23 cellular contexts compared by ENCODE assay signal in the genomic region with DNA sequence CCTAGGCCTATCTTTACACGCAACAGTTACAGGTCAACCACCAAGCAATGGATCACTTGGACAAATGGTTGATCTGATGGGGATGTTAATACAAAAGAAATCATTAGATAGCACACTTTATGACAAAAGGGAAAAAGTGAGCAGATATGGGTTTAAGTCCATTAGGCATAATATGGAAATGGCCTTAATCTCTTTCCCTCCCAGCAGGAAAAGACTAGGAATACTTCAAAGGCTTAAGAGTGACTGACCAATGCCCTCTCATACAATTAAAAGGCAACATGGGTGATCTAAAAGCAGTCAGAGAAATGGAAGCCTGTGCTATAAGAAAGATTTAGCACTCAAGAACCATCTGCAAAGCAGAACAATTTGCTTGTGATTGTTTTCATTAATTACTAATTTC. TPM values are rescaled to one million over a fixed set of nuclear protein-coding genes. Genes with fewer than 3 reads are reported as not detected.
A peak's percentile ranks its signal among the peaks of the same experiment; 100 is the strongest.
DNase-seq lines count a peak whose midpoint lies in the region; ATAC-seq and TF ChIP-seq lines count a peak whose summit lies in the region.
"Had no signal": no experiment of that assay in that cellular context is flagged by ENCODE, and none has a peak within 500 bp of the region (broad histone marks: within the 10 kb centered on the region; RNA-seq: fewer than 3 reads in every experiment).

No MANE protein-coding gene starts in this region.

- H3K27ac ChIP-seq in left ventricle myocardium inferior (replicated peaks) (peak overlapping the region; percentile 20), iPS-18a (ENCODE audit: low read length) (no peak overlapping the region), neural progenitor cell (no peak overlapping the region), upper lobe of right lung (no peak overlapping the region)
- H3K27ac ChIP-seq: C4-2B, RWPE1 had no signal

- intact Hi-C loops in left ventricle myocardium inferior (cut with micrococcal nuclease) = no loop called here
- intact Hi-C loops in Right ventricle myocardium inferior (cut with DNase I) = no loop called here
- intact Hi-C loops in upper lobe of right lung (cut with DNase I) = no loop called here

- no peak overlapping the region for H3K4me3 ChIP-seq in left ventricle myocardium inferior
- peak overlapping the region; percentile 43 for H3K4me3 ChIP-seq in iPS-18a (ENCODE audit: low read length)
- H3K4me3 ChIP-seq in neural progenitor cell = peak overlapping the region; percentile 93
- no peak overlapping the region for H3K4me3 ChIP-seq in upper lobe of right lung

- H3K4me1 ChIP-seq in left ventricle myocardium inferior (peaks cover 23% of the 10 kb centered on the region), iPS-18a (ENCODE audit: control insufficient read depth, low read depth, low read length) (peaks cover 24% of the 10 kb centered on the region), neural progenitor cell (peaks cover 68% of the 10 kb centered on the region), upper lobe of right lung (peaks cover 4% of the 10 kb centered on the region)

- H3K9ac ChIP-seq in iPS-18a (ENCODE audit: low read length) (no peak overlapping the region), neural progenitor cell (no peak overlapping the region)

- H4K20me1 ChIP-seq in neural progenitor cell (ENCODE audit: low read depth) = peaks cover 69% of the 10 kb centered on the region

- ATAC-seq in Right ventricle myocardium inferior = no peak
- ATAC-seq in HG03520 (IDR thresholded peaks at IDR 0.05; ENCODE audit: unreplicated experiment) = no peak
- no peak for ATAC-seq in upper lobe of right lung
- ATAC-seq: HCT116 had no signal

- DNase-seq in left ventricle myocardium inferior (no peak), Right ventricle myocardium inferior (ENCODE audit: missing footprints) (no peak), neural progenitor cell (ENCODE audit: low spot score) (peak; percentile 52), type B pancreatic cell (ENCODE audit: extremely low spot score, unreplicated experiment) (no peak), upper lobe of right lung (no peak), amygdala (lab: John Stamatoyannopoulos, UW) (no peak)
- DNase-seq: CD8-positive, alpha-beta memory T cell; DMS53; GDM1; KG1; NCI-H1092 treated with DMSO at 0.1 percent for 48 hours; NCI-H1436 treated with DMSO at 0.1 percent for 48 hours; NCI-H1930; NCI-H226; NCI-H510A treated with DMSO at 0.1 percent for 48 hours; NCI-H774; NK-92 treated with Interleukin-12 subunit alpha and Interleukin-12 subunit beta, amount 100 ng/mL, for 24 hours; SIG-M5 had no signal

- H3K9me3 Mint-ChIP-seq in neural progenitor cell (no peaks in the 10 kb centered on the region), type B pancreatic cell (no peaks in the 10 kb centered on the region)
- H3K9me3 Mint-ChIP-seq: CD8-positive, alpha-beta memory T cell had no signal

- H3K36me3 ChIP-seq in left ventricle myocardium inferior = no peaks in the 10 kb centered on the region
- no peaks in the 10 kb centered on the region for H3K36me3 ChIP-seq in iPS-18a (ENCODE audit: control insufficient read depth, low read depth, low read length)
- peaks cover 9% of the 10 kb centered on the region for H3K36me3 ChIP-seq in neural progenitor cell
- no peaks in the 10 kb centered on the region for H3K36me3 ChIP-seq in upper lobe of right lung

- peaks cover 82% of the 10 kb centered on the region for H3K79me2 ChIP-seq in neural progenitor cell (ENCODE audit: low read depth)

- peak overlapping the region; percentile 86 for H3K4me2 ChIP-seq in neural progenitor cell

- peaks cover 84% of the 10 kb centered on the region for H3F3A ChIP-seq in neural progenitor cell (ENCODE audit: low read depth)

- H3K27me3 Mint-ChIP-seq in neural progenitor cell (ENCODE audit: insufficient read depth, low read depth) (peaks cover 2% of the 10 kb centered on the region), type B pancreatic cell (no peaks in the 10 kb centered on the region)

- H3K36me3 Mint-ChIP-seq in neural progenitor cell (peaks cover 9% of the 10 kb centered on the region), type B pancreatic cell (no peaks in the 10 kb centered on the region)
- H3K36me3 Mint-ChIP-seq: CD8-positive, alpha-beta memory T cell had no signal

- H2AFZ ChIP-seq in neural progenitor cell (replicated peaks) = no peak overlapping the region

- H3K4me1 Mint-ChIP-seq in neural progenitor cell (peaks cover 56% of the 10 kb centered on the region), type B pancreatic cell (ENCODE audit: unreplicated experiment) (peaks cover 48% of the 10 kb centered on the region)

- no peak for TF ChIP-seq CTCF in left ventricle myocardium inferior (IDR thresholded peaks at IDR 0.05; ENCODE audit: borderline replicate concordance)
- TF ChIP-seq CTCF in neural progenitor cell (IDR thresholded peaks at IDR 0.05) = no peak
- no peak for TF ChIP-seq CTCF in type B pancreatic cell (conservative IDR thresholded peaks at IDR 0.05)
- no peak for TF ChIP-seq CTCF in upper lobe of right lung (IDR thresholded peaks at IDR 0.05)

- H3K27ac Mint-ChIP-seq in neural progenitor cell (peak overlapping the region; percentile 76), type B pancreatic cell (no peak overlapping the region)
- H3K27ac Mint-ChIP-seq: CD8-positive, alpha-beta memory T cell had no signal

- H3K27me3 ChIP-seq in left ventricle myocardium inferior (ENCODE audit: low read depth) (peaks cover 47% of the 10 kb centered on the region), iPS-18a (ENCODE audit: control insufficient read depth, insufficient read depth, low read length) (peaks cover 96% of the 10 kb centered on the region), neural progenitor cell (peaks cover 3% of the 10 kb centered on the region), upper lobe of right lung (no peaks in the 10 kb centered on the region)

- H3K4me3 Mint-ChIP-seq in neural progenitor cell = no peak overlapping the region
- H3K4me3 Mint-ChIP-seq in type B pancreatic cell = peak overlapping the region; percentile 62

- no peaks in the 10 kb centered on the region for H3K9me3 ChIP-seq in left ventricle myocardium inferior (replicated peaks)
- no peaks in the 10 kb centered on the region for H3K9me3 ChIP-seq in iPS-18a (ENCODE audit: control insufficient read depth, low read depth, low read length)
- H3K9me3 ChIP-seq in neural progenitor cell (ENCODE audit: low read depth) = no peaks in the 10 kb centered on the region
- H3K9me3 ChIP-seq in upper lobe of right lung = no peaks in the 10 kb centered on the region

RNA-seq across cellular contexts. Expression of gene PRTG, which starts 3.3 kb away (rescaled TPM):
- total RNA-seq in left ventricle myocardium inferior (0.69 TPM), Right ventricle myocardium inferior (0.43 TPM), neural progenitor cell (ENCODE audit: low replicate concordance) (508 and 574 TPM in 2 replicates), type B pancreatic cell (ENCODE audit: low replicate concordance) (14.3 and 51.7 TPM in 2 replicates), upper lobe of right lung (8.6 TPM)
- total RNA-seq: CD8-positive, alpha-beta memory T cell had no signal

Comparison
In these comparisons a context has a peak if more than half of its experiments do, and no peak if none do; other contexts are left out.
1. H3K4me3 ChIP-seq: peak in iPS-18a (single experiment) and neural progenitor cell (single experiment); none in left ventricle myocardium inferior (single experiment) and upper lobe of right lung (single experiment).